15 cellular contexts compared by ENCODE assay signal in the genomic region with DNA sequence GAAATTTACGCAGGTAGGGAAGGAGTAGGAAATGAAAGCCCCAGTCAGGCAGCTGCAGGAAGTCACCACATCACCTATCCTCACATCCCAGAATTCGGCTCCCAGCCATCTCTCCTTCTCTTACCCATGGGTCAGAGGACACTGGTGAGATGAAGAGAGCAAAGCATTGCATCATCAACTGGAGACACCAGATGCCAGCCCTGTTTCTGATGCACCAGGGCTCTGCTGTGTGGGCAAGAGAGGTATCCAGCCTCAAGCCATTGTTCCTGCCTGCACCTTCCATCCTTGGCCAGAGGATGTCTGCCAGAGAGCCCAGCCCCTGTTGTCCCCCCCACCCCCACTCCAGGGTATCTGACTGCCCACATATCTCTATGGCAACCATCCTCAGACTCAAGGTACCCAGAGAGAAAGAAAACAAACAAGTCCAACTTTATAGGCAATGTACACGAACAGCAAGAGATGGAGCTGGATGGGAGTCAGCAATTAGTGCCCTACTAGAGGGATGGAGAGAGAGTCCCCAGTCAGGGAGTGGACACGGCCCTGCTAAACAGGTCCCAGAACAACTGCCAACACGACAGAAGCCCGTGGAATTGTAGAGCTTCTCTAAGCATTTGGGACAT. TPM values are rescaled to one million over a fixed set of nuclear protein-coding genes. Genes with fewer than 3 reads are reported as not detected.
DNase-seq lines count a peak whose midpoint lies in the region; ATAC-seq, FAIRE-seq and TF ChIP-seq lines count a peak whose summit lies in the region.
"Had no signal": no experiment of that assay in that cellular context is flagged by ENCODE, and none has a peak within 500 bp of the region (broad histone marks: within the 10 kb centered on the region; RNA-seq: fewer than 3 reads in every experiment).

No MANE protein-coding gene starts in this region.

- DNase-seq in stimulated activated naive CD8-positive, alpha-beta T cell treated with anti-CD3 and anti-CD28 coated beads, Interleukin-15, Interleukin-2, amounts not matched to agents 100 U/mL and 50 U/mL, for 24 hours: no peak
- DNase-seq in bronchial epithelial cell (ENCODE audit: low read depth): no peak
- DNase-seq in naive thymus-derived CD8-positive, alpha-beta T cell: no peak
- no peak for DNase-seq in NCI-H1048 (lab: John Stamatoyannopoulos, UW)
- DNase-seq in lower lobe of right lung: no peak
- DNase-seq: activated CD4-positive, alpha-beta T cell treated with anti-CD3 and anti-CD28 coated beads for 1 hour; effector memory CD4-positive, alpha-beta T cell; heart left ventricle; NCI-H1436 treated with DMSO at 0.1 percent for 48 hours; SIG-M5; upper lobe of right lung had no signal

- H3K4me3 ChIP-seq in bronchial epithelial cell (ENCODE audit: low read depth, low read length) (no peak overlapping the region), lower lobe of right lung (no peak overlapping the region)
- H3K4me3 ChIP-seq: heart left ventricle, upper lobe of right lung had no signal

- no peaks in the 10 kb centered on the region for H3K9me3 Mint-ChIP-seq in stimulated activated naive CD8-positive, alpha-beta T cell treated with anti-CD3 and anti-CD28 coated beads, Interleukin-15, Interleukin-2, amounts not matched to agents 100 ng/mL and 50 ng/mL, for 24 hours
- H3K9me3 Mint-ChIP-seq in naive thymus-derived CD8-positive, alpha-beta T cell: no peaks in the 10 kb centered on the region
- H3K9me3 Mint-ChIP-seq: activated naive CD4-positive, alpha-beta T cell treated with anti-CD3 and anti-CD28 coated beads, Interleukin-2, amount 50 U/mL, for 72 hours had no signal

- no peak for TF ChIP-seq CTCF in bronchial epithelial cell (IDR thresholded peaks at IDR 0.05; ENCODE audit: insufficient read depth, low read length, severe bottlenecking)
- no peak for TF ChIP-seq CTCF in lower lobe of right lung (IDR thresholded peaks at IDR 0.05)

- peak overlapping the region; percentile 49 for H3K27ac Mint-ChIP-seq in stimulated activated naive CD8-positive, alpha-beta T cell treated with anti-CD3 and anti-CD28 coated beads, Interleukin-15, Interleukin-2, amounts not matched to agents 100 ng/mL and 50 ng/mL, for 24 hours
- H3K27ac Mint-ChIP-seq in naive thymus-derived CD8-positive, alpha-beta T cell: peak overlapping the region; percentile 79 to 97 (median 86)

- peak; percentile 18 for FAIRE-seq in bronchial epithelial cell (lab: Jason Lieb, UNC)

- intact Hi-C loops in lower lobe of right lung (cut with DNase I): no loop called here

- no peak for ATAC-seq in stimulated activated naive CD8-positive, alpha-beta T cell treated with anti-CD3 and anti-CD28 coated beads, Interleukin-15, Interleukin-2, amounts not matched to agents 100 U/mL and 50 U/mL, for 24 hours
- no peak for ATAC-seq in naive thymus-derived CD8-positive, alpha-beta T cell
- ATAC-seq in HG03354 (IDR thresholded peaks at IDR 0.05; ENCODE audit: poor library complexity, severe bottlenecking, unreplicated experiment): no peak
- ATAC-seq in HG02884 (IDR thresholded peaks at IDR 0.05; ENCODE audit: unreplicated experiment): no peak
- ATAC-seq in lower lobe of right lung: no peak
- ATAC-seq: activated naive CD4-positive, alpha-beta T cell treated with anti-CD3 and anti-CD28 coated beads, Interleukin-2, amount 50 U/mL, for 72 hours; heart left ventricle had no signal

- H3K4me3 Mint-ChIP-seq in stimulated activated naive CD8-positive, alpha-beta T cell treated with anti-CD3 and anti-CD28 coated beads, Interleukin-15, Interleukin-2, amounts not matched to agents 100 ng/mL and 50 ng/mL, for 24 hours: no peak overlapping the region
- H3K4me3 Mint-ChIP-seq in naive thymus-derived CD8-positive, alpha-beta T cell: peak overlapping the region in 8 of 10 donors; percentile 42 to 92 (median 88)

- H3K36me3 Mint-ChIP-seq in stimulated activated naive CD8-positive, alpha-beta T cell treated with anti-CD3 and anti-CD28 coated beads, Interleukin-15, Interleukin-2, amounts not matched to agents 100 ng/mL and 50 ng/mL, for 24 hours (ENCODE audit: low read depth): no peaks in the 10 kb centered on the region
- peaks cover 0 to 48% (median 8%) of the 10 kb centered on the region in 3 donors for H3K36me3 Mint-ChIP-seq in naive thymus-derived CD8-positive, alpha-beta T cell

- H3K4me1 ChIP-seq in lower lobe of right lung: peaks cover 68% of the 10 kb centered on the region

- H3K9me3 ChIP-seq in lower lobe of right lung: no peaks in the 10 kb centered on the region
- H3K9me3 ChIP-seq: heart left ventricle, upper lobe of right lung had no signal

- no peak overlapping the region for H3K27ac ChIP-seq in lower lobe of right lung

- H3K27me3 Mint-ChIP-seq in stimulated activated naive CD8-positive, alpha-beta T cell treated with anti-CD3 and anti-CD28 coated beads, Interleukin-15, Interleukin-2, amounts not matched to agents 100 ng/mL and 50 ng/mL, for 24 hours: no peaks in the 10 kb centered on the region
- no peaks in the 10 kb centered on the region for H3K27me3 Mint-ChIP-seq in naive thymus-derived CD8-positive, alpha-beta T cell

- POLR2A ChIA-PET in naive thymus-derived CD8-positive, alpha-beta T cell (lab: Charles Lee): interaction anchor here (1.0 kb wide), 1 partner anchor 12 kb away, joined by 5 read pairs; no protein-coding TSS in a partner anchor

- H3K4me1 Mint-ChIP-seq in stimulated activated naive CD8-positive, alpha-beta T cell treated with anti-CD3 and anti-CD28 coated beads, Interleukin-15, Interleukin-2, amounts not matched to agents 100 ng/mL and 50 ng/mL, for 24 hours (ENCODE audit: low read depth): peaks cover 50% of the 10 kb centered on the region
- H3K4me1 Mint-ChIP-seq in naive thymus-derived CD8-positive, alpha-beta T cell: peaks cover 53 to 82% (median 81%) of the 10 kb centered on the region in 4 donors

- H3K27me3 ChIP-seq in bronchial epithelial cell (ENCODE audit: control insufficient read depth, insufficient read depth, low read length) (no peaks in the 10 kb centered on the region), lower lobe of right lung (ENCODE audit: low read depth) (no peaks in the 10 kb centered on the region)
- H3K27me3 ChIP-seq: heart left ventricle, upper lobe of right lung had no signal

- H3K36me3 ChIP-seq in bronchial epithelial cell (ENCODE audit: control insufficient read depth, insufficient read depth, low read length) (peaks cover 3% of the 10 kb centered on the region), lower lobe of right lung (peaks cover 41% of the 10 kb centered on the region)

RNA-seq across cellular contexts. Expression of a gene that starts 3.0 kb away (rescaled TPM):
- total RNA-seq in bronchial epithelial cell: 13.4 and 16.5 TPM in 2 replicates
- 10 to 100 TPM; 60.4 to 61.7 TPM for total RNA-seq in naive thymus-derived CD8-positive, alpha-beta T cell
- polyA plus RNA-seq in naive thymus-derived CD8-positive, alpha-beta T cell: 1 to 10 TPM; 4.6 to 6.7 (median 5.1) TPM
- 38.4 TPM for total RNA-seq in lower lobe of right lung

RNA-seq across cellular contexts. Expression of a gene that starts 39.5 kb away (rescaled TPM):
- total RNA-seq in bronchial epithelial cell: 26.3 and 30.0 TPM in 2 replicates
- total RNA-seq in naive thymus-derived CD8-positive, alpha-beta T cell: under 1 TPM; 0.26 to 0.30 TPM
- not detected for polyA plus RNA-seq in naive thymus-derived CD8-positive, alpha-beta T cell
- total RNA-seq in lower lobe of right lung: 29.0 TPM

Comparison
In these comparisons a context has a peak if more than half of its experiments do, and no peak if none do; other contexts are left out.
1. RNA of a gene that starts 39.5 kb away (total RNA-seq): 29.0 TPM in lower lobe of right lung (single experiment) and 26.3 to 30.0 TPM in bronchial epithelial cell; 0.26 to 0.30 TPM in naive thymus-derived CD8-positive, alpha-beta T cell; every median in the first group is over 10 times any median in the second.